Comparison of ENCODE assay signal across 2 cellular contexts in the genomic region with DNA sequence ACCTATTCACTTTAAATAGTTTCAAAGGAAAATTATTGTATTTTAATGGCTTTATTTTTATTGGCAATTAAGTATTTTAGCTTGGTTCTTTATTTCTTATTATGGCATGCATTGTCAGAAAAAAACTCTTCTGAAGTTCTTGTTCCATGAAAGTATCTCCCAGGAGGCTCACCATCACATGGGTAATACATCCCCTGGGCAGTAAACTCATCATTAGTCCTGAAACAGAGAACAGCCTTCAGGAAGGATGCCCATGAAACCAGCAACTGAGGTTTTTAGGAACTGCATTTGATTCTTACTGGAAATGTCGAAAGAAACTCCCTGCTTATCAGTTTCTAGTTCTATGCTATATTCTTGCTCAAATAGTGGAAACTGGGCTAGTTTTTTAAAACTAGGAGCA.
TF ChIP-seq lines count a peak whose summit lies in the region.

No MANE protein-coding gene starts in this region.

TF ChIP-seq in SK-N-SH, 30 proteins besides CTCF, POLR2A, EP300 and RAD21 (continued from another document):
- TF ChIP-seq, protein P1, sequence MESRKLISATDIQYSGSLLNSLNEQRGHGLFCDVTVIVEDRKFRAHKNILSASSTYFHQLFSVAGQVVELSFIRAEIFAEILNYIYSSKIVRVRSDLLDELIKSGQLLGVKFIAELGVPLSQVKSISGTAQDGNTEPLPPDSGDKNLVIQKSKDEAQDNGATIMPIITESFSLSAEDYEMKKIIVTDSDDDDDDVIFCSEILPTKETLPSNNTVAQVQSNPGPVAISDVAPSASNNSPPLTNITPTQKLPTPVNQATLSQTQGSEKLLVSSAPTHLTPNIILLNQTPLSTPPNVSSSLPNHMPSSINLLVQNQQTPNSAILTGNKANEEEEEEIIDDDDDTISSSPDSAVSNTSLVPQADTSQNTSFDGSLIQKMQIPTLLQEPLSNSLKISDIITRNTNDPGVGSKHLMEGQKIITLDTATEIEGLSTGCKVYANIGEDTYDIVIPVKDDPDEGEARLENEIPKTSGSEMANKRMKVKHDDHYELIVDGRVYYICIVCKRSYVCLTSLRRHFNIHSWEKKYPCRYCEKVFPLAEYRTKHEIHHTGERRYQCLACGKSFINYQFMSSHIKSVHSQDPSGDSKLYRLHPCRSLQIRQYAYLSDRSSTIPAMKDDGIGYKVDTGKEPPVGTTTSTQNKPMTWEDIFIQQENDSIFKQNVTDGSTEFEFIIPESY (IDR thresholded peaks at IDR 0.05; ENCODE audit: borderline replicate concordance, low read depth): no peak
- TF ChIP-seq, protein P2, sequence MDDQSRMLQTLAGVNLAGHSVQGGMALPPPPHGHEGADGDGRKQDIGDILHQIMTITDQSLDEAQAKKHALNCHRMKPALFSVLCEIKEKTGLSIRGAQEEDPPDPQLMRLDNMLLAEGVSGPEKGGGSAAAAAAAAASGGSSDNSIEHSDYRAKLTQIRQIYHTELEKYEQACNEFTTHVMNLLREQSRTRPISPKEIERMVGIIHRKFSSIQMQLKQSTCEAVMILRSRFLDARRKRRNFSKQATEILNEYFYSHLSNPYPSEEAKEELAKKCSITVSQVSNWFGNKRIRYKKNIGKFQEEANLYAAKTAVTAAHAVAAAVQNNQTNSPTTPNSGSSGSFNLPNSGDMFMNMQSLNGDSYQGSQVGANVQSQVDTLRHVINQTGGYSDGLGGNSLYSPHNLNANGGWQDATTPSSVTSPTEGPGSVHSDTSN (IDR thresholded peaks at IDR 0.05): no peak
- TF ChIP-seq EZH2phosphoT487 (IDR thresholded peaks at IDR 0.05; ENCODE audit: borderline replicate concordance, low read depth): no peak
- TF ChIP-seq, protein P3, sequence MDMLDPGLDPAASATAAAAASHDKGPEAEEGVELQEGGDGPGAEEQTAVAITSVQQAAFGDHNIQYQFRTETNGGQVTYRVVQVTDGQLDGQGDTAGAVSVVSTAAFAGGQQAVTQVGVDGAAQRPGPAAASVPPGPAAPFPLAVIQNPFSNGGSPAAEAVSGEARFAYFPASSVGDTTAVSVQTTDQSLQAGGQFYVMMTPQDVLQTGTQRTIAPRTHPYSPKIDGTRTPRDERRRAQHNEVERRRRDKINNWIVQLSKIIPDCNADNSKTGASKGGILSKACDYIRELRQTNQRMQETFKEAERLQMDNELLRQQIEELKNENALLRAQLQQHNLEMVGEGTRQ (IDR thresholded peaks at IDR 0.05; ENCODE audit: borderline replicate concordance, low read depth, low read length): no peak
- TF ChIP-seq GABPA (IDR thresholded peaks at IDR 0.05; ENCODE audit: low read depth): no peak
- TF ChIP-seq RXRA (IDR thresholded peaks at IDR 0.05; ENCODE audit: borderline replicate concordance, low read depth): no peak
- TF ChIP-seq YY1 (IDR thresholded peaks at IDR 0.05; ENCODE audit: low read depth): no peak
- no peak for TF ChIP-seq TCF12 (IDR thresholded peaks at IDR 0.05)
- no peak for TF ChIP-seq SIN3A (IDR thresholded peaks at IDR 0.05; ENCODE audit: borderline replicate concordance, low read depth, low read length)

TF ChIP-seq in SK-N-SH treated with all-trans-retinoic acid at 6 μM for 48 hours, 23 proteins besides CTCF, POLR2A, EP300 and RAD21:
- TF ChIP-seq, protein P4, sequence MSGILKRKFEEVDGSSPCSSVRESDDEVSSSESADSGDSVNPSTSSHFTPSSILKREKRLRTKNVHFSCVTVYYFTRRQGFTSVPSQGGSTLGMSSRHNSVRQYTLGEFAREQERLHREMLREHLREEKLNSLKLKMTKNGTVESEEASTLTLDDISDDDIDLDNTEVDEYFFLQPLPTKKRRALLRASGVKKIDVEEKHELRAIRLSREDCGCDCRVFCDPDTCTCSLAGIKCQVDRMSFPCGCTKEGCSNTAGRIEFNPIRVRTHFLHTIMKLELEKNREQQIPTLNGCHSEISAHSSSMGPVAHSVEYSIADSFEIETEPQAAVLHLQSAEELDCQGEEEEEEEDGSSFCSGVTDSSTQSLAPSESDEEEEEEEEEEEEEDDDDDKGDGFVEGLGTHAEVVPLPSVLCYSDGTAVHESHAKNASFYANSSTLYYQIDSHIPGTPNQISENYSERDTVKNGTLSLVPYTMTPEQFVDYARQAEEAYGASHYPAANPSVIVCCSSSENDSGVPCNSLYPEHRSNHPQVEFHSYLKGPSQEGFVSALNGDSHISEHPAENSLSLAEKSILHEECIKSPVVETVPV (CRISPR knock-in tag; IDR thresholded peaks at IDR 0.05): no peak
- TF ChIP-seq, protein P5, sequence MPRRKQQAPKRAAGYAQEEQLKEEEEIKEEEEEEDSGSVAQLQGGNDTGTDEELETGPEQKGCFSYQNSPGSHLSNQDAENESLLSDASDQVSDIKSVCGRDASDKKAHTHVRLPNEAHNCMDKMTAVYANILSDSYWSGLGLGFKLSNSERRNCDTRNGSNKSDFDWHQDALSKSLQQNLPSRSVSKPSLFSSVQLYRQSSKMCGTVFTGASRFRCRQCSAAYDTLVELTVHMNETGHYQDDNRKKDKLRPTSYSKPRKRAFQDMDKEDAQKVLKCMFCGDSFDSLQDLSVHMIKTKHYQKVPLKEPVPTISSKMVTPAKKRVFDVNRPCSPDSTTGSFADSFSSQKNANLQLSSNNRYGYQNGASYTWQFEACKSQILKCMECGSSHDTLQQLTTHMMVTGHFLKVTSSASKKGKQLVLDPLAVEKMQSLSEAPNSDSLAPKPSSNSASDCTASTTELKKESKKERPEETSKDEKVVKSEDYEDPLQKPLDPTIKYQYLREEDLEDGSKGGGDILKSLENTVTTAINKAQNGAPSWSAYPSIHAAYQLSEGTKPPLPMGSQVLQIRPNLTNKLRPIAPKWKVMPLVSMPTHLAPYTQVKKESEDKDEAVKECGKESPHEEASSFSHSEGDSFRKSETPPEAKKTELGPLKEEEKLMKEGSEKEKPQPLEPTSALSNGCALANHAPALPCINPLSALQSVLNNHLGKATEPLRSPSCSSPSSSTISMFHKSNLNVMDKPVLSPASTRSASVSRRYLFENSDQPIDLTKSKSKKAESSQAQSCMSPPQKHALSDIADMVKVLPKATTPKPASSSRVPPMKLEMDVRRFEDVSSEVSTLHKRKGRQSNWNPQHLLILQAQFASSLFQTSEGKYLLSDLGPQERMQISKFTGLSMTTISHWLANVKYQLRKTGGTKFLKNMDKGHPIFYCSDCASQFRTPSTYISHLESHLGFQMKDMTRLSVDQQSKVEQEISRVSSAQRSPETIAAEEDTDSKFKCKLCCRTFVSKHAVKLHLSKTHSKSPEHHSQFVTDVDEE (CRISPR knock-in tag; IDR thresholded peaks at IDR 0.05): no peak
- TF ChIP-seq, protein P6, sequence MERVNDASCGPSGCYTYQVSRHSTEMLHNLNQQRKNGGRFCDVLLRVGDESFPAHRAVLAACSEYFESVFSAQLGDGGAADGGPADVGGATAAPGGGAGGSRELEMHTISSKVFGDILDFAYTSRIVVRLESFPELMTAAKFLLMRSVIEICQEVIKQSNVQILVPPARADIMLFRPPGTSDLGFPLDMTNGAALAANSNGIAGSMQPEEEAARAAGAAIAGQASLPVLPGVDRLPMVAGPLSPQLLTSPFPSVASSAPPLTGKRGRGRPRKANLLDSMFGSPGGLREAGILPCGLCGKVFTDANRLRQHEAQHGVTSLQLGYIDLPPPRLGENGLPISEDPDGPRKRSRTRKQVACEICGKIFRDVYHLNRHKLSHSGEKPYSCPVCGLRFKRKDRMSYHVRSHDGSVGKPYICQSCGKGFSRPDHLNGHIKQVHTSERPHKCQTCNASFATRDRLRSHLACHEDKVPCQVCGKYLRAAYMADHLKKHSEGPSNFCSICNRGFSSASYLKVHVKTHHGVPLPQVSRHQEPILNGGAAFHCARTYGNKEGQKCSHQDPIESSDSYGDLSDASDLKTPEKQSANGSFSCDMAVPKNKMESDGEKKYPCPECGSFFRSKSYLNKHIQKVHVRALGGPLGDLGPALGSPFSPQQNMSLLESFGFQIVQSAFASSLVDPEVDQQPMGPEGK (CRISPR knock-in tag; IDR thresholded peaks at IDR 0.05; ENCODE audit: borderline replicate concordance): no peak
- TF ChIP-seq, protein P7, sequence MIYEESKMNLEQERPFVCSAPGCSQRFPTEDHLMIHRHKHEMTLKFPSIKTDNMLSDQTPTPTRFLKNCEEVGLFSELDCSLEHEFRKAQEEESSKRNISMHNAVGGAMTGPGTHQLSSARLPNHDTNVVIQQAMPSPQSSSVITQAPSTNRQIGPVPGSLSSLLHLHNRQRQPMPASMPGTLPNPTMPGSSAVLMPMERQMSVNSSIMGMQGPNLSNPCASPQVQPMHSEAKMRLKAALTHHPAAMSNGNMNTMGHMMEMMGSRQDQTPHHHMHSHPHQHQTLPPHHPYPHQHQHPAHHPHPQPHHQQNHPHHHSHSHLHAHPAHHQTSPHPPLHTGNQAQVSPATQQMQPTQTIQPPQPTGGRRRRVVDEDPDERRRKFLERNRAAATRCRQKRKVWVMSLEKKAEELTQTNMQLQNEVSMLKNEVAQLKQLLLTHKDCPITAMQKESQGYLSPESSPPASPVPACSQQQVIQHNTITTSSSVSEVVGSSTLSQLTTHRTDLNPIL (CRISPR knock-in tag; IDR thresholded peaks at IDR 0.05; ENCODE audit: low read depth): no peak
- TF ChIP-seq PPARA (CRISPR knock-in tag; IDR thresholded peaks at IDR 0.05; ENCODE audit: borderline replicate concordance): no peak
TF ChIP-seq in SK-N-SH treated with all-trans-retinoic acid at 6 μM for 48 hours: peak in this region for 0.
